Comparison of ENCODE assay signal across 8 cellular contexts in the genomic region with DNA sequence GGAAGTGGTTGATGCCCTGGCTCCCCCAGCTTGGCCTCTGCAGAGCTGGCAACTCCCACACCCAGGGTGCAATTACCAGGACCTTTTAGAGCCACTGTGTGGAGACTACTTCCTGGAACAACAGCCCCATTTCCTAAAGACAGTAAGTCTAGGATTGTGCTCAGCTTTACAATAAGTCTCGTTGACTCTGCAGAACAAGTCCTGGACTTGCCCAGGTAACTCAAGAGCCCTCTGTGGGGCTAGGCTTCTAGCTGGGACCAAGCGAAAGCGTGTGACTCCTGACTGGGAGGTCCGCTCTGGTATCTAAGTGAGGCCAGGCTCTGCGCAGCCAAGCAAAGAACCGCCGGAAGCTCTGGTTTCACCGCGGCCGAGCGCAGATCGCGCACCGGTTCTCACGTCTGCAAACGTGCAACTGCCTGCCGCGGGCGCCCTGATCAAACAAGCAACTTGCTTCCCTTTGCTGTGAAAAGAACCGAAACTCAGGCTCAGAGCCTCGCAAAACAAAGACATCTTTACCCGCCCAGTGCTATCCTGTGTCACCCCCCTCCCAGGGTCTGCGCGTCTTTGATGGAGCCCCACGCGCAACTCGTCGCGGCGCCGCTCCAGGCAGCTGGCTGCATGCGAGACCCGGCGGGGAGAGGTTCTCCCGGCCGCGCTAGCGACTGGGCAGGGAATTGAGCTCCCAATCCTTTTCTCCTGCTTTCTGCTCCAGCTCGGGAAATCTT. TPM values are rescaled to one million over a fixed set of nuclear protein-coding genes. Genes with fewer than 3 reads are reported as not detected.
DNase-seq lines count a peak whose midpoint lies in the region; ATAC-seq and TF ChIP-seq lines count a peak whose summit lies in the region.

No MANE protein-coding gene starts in this region.

- peak overlapping the region; percentile 57 for H3K27ac Mint-ChIP-seq in progenitor cell of endocrine pancreas

- intact Hi-C loops in Right ventricle myocardium superior (cut with DNase I) (no loop called here), cardiac septum (cut with DNase I) (loop anchor here (5.0 kb wide), 1 partner anchor 67 kb away; no protein-coding TSS in a partner anchor)

- H3K27me3 Mint-ChIP-seq in progenitor cell of endocrine pancreas = peaks cover 29% of the 10 kb centered on the region

- peak; percentile 60 for DNase-seq in Right ventricle myocardium superior
- no peak for DNase-seq in cardiac septum (ENCODE audit: low spot score)
- DNase-seq in NCI-H128 (lab: John Stamatoyannopoulos, UW; ENCODE audit: unreplicated experiment) = peak; percentile 49
- peak; percentile 9 for DNase-seq in activated CD4-positive, alpha-beta T cell treated with anti-CD3 and anti-CD28 coated beads, Interleukin-2, amount 50 U/mL, for 1 hour
- peak; percentile 60 for DNase-seq in fibroblast of pulmonary artery (ENCODE audit: low read depth)
- DNase-seq in progenitor cell of endocrine pancreas (ENCODE audit: low spot score, unreplicated experiment) = no peak
- DNase-seq in cerebellar nuclear complex (lab: John Stamatoyannopoulos, UW) = no peak

- H3K4me3 ChIP-seq in fibroblast of pulmonary artery (replicated peaks; ENCODE audit: low read depth, low read length) = peak overlapping the region; percentile 34

- no peaks in the 10 kb centered on the region for H3K9me3 Mint-ChIP-seq in progenitor cell of endocrine pancreas (ENCODE audit: low read depth)

- H3K4me3 Mint-ChIP-seq in progenitor cell of endocrine pancreas (ENCODE audit: low read depth) = peak overlapping the region; percentile 62

- TF ChIP-seq CTCF in fibroblast of pulmonary artery (IDR thresholded peaks at IDR 0.05; ENCODE audit: low read length, missing control alignments) (no peak), progenitor cell of endocrine pancreas (IDR thresholded peaks at IDR 0.05; ENCODE audit: unreplicated experiment) (no peak)

- H3K4me1 Mint-ChIP-seq in progenitor cell of endocrine pancreas (ENCODE audit: low read depth) = peaks cover 6% of the 10 kb centered on the region

- no peaks in the 10 kb centered on the region for H3K36me3 Mint-ChIP-seq in progenitor cell of endocrine pancreas (ENCODE audit: insufficient read depth)

- ATAC-seq in Right ventricle myocardium superior (ENCODE audit: poor library complexity) (no peak), HG02678 (IDR thresholded peaks at IDR 0.05; ENCODE audit: unreplicated experiment) (peak; percentile 74)

RNA-seq across cellular contexts. Expression of a gene that starts 4.4 kb away (rescaled TPM):
- total RNA-seq in Right ventricle myocardium superior (226 TPM), cardiac septum (334 TPM), progenitor cell of endocrine pancreas (113 and 118 TPM in 2 replicates)

Comparison
In these comparisons a context has a peak if more than half of its experiments do, and no peak if none do; other contexts are left out.
1. DNase-seq: peak in Right ventricle myocardium superior (single experiment), NCI-H128 (single experiment), activated CD4-positive, alpha-beta T cell treated with anti-CD3 and anti-CD28 coated beads, Interleukin-2, amount 50 U/mL, for 1 hour (single experiment) and fibroblast of pulmonary artery (single experiment); none in cardiac septum (single experiment), progenitor cell of endocrine pancreas (single experiment) and cerebellar nuclear complex (0 of 2).